ENCODE assay signal across 14 cellular contexts in the genomic region with DNA sequence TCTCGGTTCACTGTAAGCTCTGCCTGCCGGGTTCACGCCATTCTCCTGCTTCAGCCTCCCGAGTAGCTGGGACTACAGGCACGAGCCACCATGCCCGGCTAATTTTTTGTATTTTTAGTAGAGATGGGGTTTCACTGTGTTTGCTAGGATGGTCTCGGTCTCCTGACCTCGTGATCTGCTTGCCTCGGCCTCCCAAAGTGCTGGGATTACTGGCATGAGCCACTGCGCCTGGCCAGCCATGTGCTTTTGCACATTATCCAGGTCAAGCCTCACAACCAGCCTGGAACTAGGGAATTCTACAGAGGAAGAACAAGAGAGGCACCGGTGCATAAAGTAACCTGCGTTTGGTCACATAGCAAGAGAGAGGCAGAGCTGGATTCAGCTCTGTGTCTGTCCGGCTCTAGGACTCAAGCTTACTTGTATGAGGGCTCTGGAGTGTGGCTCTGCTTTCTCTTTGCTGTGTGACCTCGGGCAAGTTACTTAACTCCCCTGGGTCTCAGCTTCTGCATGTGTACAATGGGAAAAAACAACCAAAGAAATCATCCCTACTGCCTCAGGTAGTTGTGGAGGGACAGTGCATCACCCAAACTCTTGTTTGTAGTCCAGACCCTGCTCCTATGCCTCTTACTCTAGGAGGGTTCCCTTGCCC. TPM values are rescaled to one million over a fixed set of nuclear protein-coding genes. Genes with fewer than 3 reads are reported as not detected.
DNase-seq lines count a peak whose midpoint lies in the region; TF ChIP-seq lines count a peak whose summit lies in the region.
"Had no signal": no experiment of that assay in that cellular context is flagged by ENCODE, and none has a peak within 500 bp of the region (broad histone marks: within the 10 kb centered on the region; RNA-seq: fewer than 3 reads in every experiment).

No MANE protein-coding gene starts in this region.

- in situ Hi-C loops in Caki2 (cut with HindIII; ENCODE audit: low pct_unique_long_range_greater_than_20kb, low sequenced_read_pairs) = no loop called here

- TF ChIP-seq POLR2A in suprapubic skin (IDR thresholded peaks at IDR 0.05) = no peak

- H3K27ac ChIP-seq in suprapubic skin = no peak overlapping the region

- no peak overlapping the region for H3K4me3 ChIP-seq in suprapubic skin

- TF ChIP-seq CTCF in suprapubic skin (IDR thresholded peaks at IDR 0.05) = no peak

- H3K9me3 ChIP-seq in suprapubic skin = no peaks in the 10 kb centered on the region

- DNase-seq in activated effector memory CD4-positive, alpha-beta T cell treated with anti-CD3 and anti-CD28 coated beads, Interleukin-2, amount 50 U/mL, for 16 hours = peak; percentile 45
- DNase-seq in activated effector memory CD4-positive, alpha-beta T cell treated with Interleukin-2 at 50 U/mL for 16 hours = no peak
- DNase-seq in Caki2 (ENCODE audit: low read depth) (peak; percentile 30), mesenteric fat pad (ENCODE audit: low spot score) (peak; percentile 49), suprapubic skin (ENCODE audit: low spot score in 2 of 2) (peak; percentile 22 to 58), NCI-H345 treated with DMSO at 0.1 percent for 48 hours (lab: John Stamatoyannopoulos, UW; ENCODE audit: unreplicated experiment) (no peak), middle frontal gyrus (ENCODE audit: extremely low spot score, low spot score) (no peak)
- DNase-seq: CD4-positive, CD25-positive, alpha-beta regulatory T cell; DMS53; KG1; NCI-H1105 treated with DMSO at 0.1 percent for 48 hours; NCI-H1694; NCI-H2081 treated with DMSO at 0.1 percent for 48 hours had no signal

- H3K4me1 ChIP-seq in suprapubic skin = peaks cover 8% of the 10 kb centered on the region

- H3K36me3 ChIP-seq in suprapubic skin = no peaks in the 10 kb centered on the region

- WGBS in suprapubic skin = 95% methylated on average over 14 of the region's 14 CpGs

- no peak for TF ChIP-seq EP300 in suprapubic skin (IDR thresholded peaks at IDR 0.05)

- H3K27me3 ChIP-seq in suprapubic skin = peaks cover 12% of the 10 kb centered on the region

RNA-seq across cellular contexts. Expression of gene FGF18, which starts 6.3 kb away (rescaled TPM):
- 3.6 and 9.5 TPM in 2 replicates for total RNA-seq in Caki2 (2014; rRNA removed; shearing (Covaris generic); ENCODE audit: low replicate concordance)
- total RNA-seq in mesenteric fat pad = 1.7 TPM
- total RNA-seq in suprapubic skin = 1 to 10 TPM in 1 of 4 donors, under 1 TPM in 3; 0.32 to 3.2 (median 0.50) TPM
- total RNA-seq: NCI-H460 had no signal

RNA-seq across cellular contexts. Expression of gene NPM1, which starts 38.1 kb away (rescaled TPM):
- 2,650 and 4,923 TPM in 2 replicates for total RNA-seq in Caki2 (2014; rRNA removed; shearing (Covaris generic); ENCODE audit: low replicate concordance)
- total RNA-seq in mesenteric fat pad (526 TPM), suprapubic skin (100 to 1,000 TPM; 439 to 524 (median 469) TPM)

Comparison
In these comparisons a context has a peak if more than half of its experiments do, and no peak if none do; other contexts are left out.
1. DNase-seq: peak in activated effector memory CD4-positive, alpha-beta T cell treated with anti-CD3 and anti-CD28 coated beads, Interleukin-2, amount 50 U/mL, for 16 hours (single experiment), Caki2 (single experiment), mesenteric fat pad (single experiment) and suprapubic skin (2 of 2); none in activated effector memory CD4-positive, alpha-beta T cell treated with Interleukin-2 at 50 U/mL for 16 hours (single experiment), NCI-H345 treated with DMSO at 0.1 percent for 48 hours (single experiment) and middle frontal gyrus (single experiment).